Comparison of ENCODE assay signal across 13 cellular contexts in the genomic region with DNA sequence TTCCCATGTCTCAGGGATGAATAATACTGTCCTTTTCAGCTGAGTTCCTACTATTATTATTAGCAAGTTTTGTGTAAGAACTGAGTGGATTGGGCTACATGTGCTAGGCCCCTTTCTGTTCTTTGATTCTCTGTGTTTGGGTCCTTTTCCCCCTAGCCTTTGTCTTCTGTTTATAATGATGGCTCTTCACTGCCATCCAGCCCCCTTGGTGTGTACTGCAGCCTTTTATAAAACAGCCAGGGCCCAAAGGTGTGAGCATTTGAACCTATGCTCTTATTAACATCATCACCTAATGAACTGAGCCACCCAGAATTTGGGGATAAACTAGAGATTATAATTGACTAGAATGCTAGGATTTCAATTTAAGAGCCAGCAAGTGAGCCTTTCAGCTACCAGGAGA. TPM values are rescaled to one million over a fixed set of nuclear protein-coding genes. Genes with fewer than 3 reads are reported as not detected.
DNase-seq lines count a peak whose midpoint lies in the region; ATAC-seq and TF ChIP-seq lines count a peak whose summit lies in the region.
"Had no signal": no experiment of that assay in that cellular context is flagged by ENCODE, and none has a peak within 500 bp of the region (broad histone marks: within the 10 kb centered on the region; RNA-seq: fewer than 3 reads in every experiment).

No MANE protein-coding gene starts in this region.

- no peaks in the 10 kb centered on the region for H4K20me1 ChIP-seq in neural progenitor cell (ENCODE audit: low read depth)
- H4K20me1 ChIP-seq: BLaER1 treated with 17β-estradiol and CSF1 and Interleukin-3, amounts not matched to agents 10 nM and 100 nM had no signal

- no peaks in the 10 kb centered on the region for H3K27me3 ChIP-seq in neural progenitor cell
- H3K27me3 ChIP-seq: BLaER1 treated with 17β-estradiol and CSF1 and Interleukin-3, amounts not matched to agents 10 nM and 100 nM had no signal

- H3K9me3 Mint-ChIP-seq in WTC11 (no peaks in the 10 kb centered on the region), neural progenitor cell (no peaks in the 10 kb centered on the region)
- H3K9me3 Mint-ChIP-seq: activated T-helper 2 cell treated with anti-CD3 and anti-CD28 coated beads, Interferon-gamma antibody, Interleukin-2, Interleukin-4, amounts not matched to agents 10 μg/mL and 5 μg/mL and 100 μg/mL, durations not matched to agents 14 hours and 24 hours and 36 hours had no signal

- POLR2A ChIA-PET in WTC11 (lab: Charles Lee) = no interaction called here

- CTCF ChIA-PET in WTC11 (lab: Charles Lee) = interaction anchor here (0.7 to 2.4 kb wide), 2 partner anchors 165 to 371 kb away, joined by 3 to 5 read pairs; no protein-coding TSS in a partner anchor

- peak overlapping the region; percentile 74 for H2AFZ ChIP-seq in neural progenitor cell (replicated peaks)

- no peak overlapping the region for H3K27ac ChIP-seq in neural progenitor cell
- H3K27ac ChIP-seq: BLaER1 treated with 17β-estradiol and CSF1 and Interleukin-3, amounts not matched to agents 10 nM and 100 nM had no signal

- no peak overlapping the region for H3K27ac Mint-ChIP-seq in WTC11
- H3K27ac Mint-ChIP-seq in neural progenitor cell = no peak overlapping the region
- H3K27ac Mint-ChIP-seq: activated T-helper 2 cell treated with anti-CD3 and anti-CD28 coated beads, Interferon-gamma antibody, Interleukin-2, Interleukin-4, amounts not matched to agents 10 μg/mL and 5 μg/mL and 100 μg/mL, durations not matched to agents 14 hours and 24 hours and 36 hours had no signal

- H3K4me3 Mint-ChIP-seq in WTC11 (no peak overlapping the region), neural progenitor cell (no peak overlapping the region)

- no peaks in the 10 kb centered on the region for H3K79me2 ChIP-seq in neural progenitor cell (ENCODE audit: low read depth)

- no peaks in the 10 kb centered on the region for H3K36me3 ChIP-seq in neural progenitor cell
- H3K36me3 ChIP-seq: BLaER1 treated with 17β-estradiol and CSF1 and Interleukin-3, amounts not matched to agents 10 nM and 100 nM had no signal

- H3K36me3 Mint-ChIP-seq in WTC11 (no peaks in the 10 kb centered on the region), neural progenitor cell (no peaks in the 10 kb centered on the region)

- H3K4me3 ChIP-seq in neural progenitor cell = no peak overlapping the region
- H3K4me3 ChIP-seq: BLaER1 treated with 17β-estradiol and CSF1 and Interleukin-3, amounts not matched to agents 10 nM and 100 nM had no signal

- ATAC-seq in HG03159 (IDR thresholded peaks at IDR 0.05; ENCODE audit: unreplicated experiment) = peak; percentile 54
- ATAC-seq in WTC11 = peak; percentile 83
- ATAC-seq in HG03196 (IDR thresholded peaks at IDR 0.05; ENCODE audit: unreplicated experiment) = no peak

- DNase-seq in NCI-H82 (lab: John Stamatoyannopoulos, UW) (peak; percentile 39), NCI-H82 treated with DMSO at 0.1 percent for 48 hours (lab: John Stamatoyannopoulos, UW; ENCODE audit: unreplicated experiment) (no peak), WTC11 (ENCODE audit: low spot score) (no peak), neural progenitor cell (ENCODE audit: low spot score) (peak; percentile 51), hippocampal formation (lab: John Stamatoyannopoulos, UW) (no peak), Ammon's horn (ENCODE audit: low spot score) (no peak)
- DNase-seq: NCI-H146, substantia nigra had no signal

- TF ChIP-seq CTCF in WTC11 (IDR thresholded peaks at IDR 0.05) (no peak), neural progenitor cell (IDR thresholded peaks at IDR 0.05) (peak; percentile 59)

- no peak overlapping the region for H3K4me2 ChIP-seq in neural progenitor cell
- H3K4me2 ChIP-seq: BLaER1 treated with 17β-estradiol and CSF1 and Interleukin-3, amounts not matched to agents 10 nM and 100 nM had no signal

- no peaks in the 10 kb centered on the region for H3F3A ChIP-seq in neural progenitor cell (ENCODE audit: low read depth)

- H3K4me1 Mint-ChIP-seq in WTC11 (peaks cover 2% of the 10 kb centered on the region; the same call in 1 of the 2 replicates), neural progenitor cell (peaks cover 4% of the 10 kb centered on the region)

- H3K27me3 Mint-ChIP-seq in WTC11 (ENCODE audit: low read depth) (no peaks in the 10 kb centered on the region), neural progenitor cell (ENCODE audit: insufficient read depth, low read depth) (peaks cover 2% of the 10 kb centered on the region)

- no peak overlapping the region for H3K9ac ChIP-seq in neural progenitor cell
- H3K9ac ChIP-seq: BLaER1 treated with 17β-estradiol and CSF1 and Interleukin-3, amounts not matched to agents 10 nM and 100 nM had no signal

- no peaks in the 10 kb centered on the region for H3K4me1 ChIP-seq in neural progenitor cell

- H3K9me3 ChIP-seq in neural progenitor cell (ENCODE audit: low read depth) = no peaks in the 10 kb centered on the region
- H3K9me3 ChIP-seq: BLaER1 treated with 17β-estradiol and CSF1 and Interleukin-3, amounts not matched to agents 10 nM and 100 nM had no signal

TF ChIP-seq in WTC11, 78 proteins besides CTCF, POLR2A, EP300 and RAD21:
- TF ChIP-seq, protein P1, sequence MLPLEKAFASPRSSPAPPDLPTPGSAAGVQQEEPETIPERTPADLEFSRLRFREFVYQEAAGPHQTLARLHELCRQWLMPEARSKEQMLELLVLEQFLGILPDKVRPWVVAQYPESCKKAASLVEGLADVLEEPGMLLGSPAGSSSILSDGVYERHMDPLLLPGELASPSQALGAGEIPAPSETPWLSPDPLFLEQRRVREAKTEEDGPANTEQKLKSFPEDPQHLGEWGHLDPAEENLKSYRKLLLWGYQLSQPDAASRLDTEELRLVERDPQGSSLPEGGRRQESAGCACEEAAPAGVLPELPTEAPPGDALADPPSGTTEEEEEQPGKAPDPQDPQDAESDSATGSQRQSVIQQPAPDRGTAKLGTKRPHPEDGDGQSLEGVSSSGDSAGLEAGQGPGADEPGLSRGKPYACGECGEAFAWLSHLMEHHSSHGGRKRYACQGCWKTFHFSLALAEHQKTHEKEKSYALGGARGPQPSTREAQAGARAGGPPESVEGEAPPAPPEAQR (CRISPR knock-in tag; IDR thresholded peaks at IDR 0.05) = no peak
- no peak for TF ChIP-seq JAZF1 (CRISPR knock-in tag; IDR thresholded peaks at IDR 0.05)
- no peak for TF ChIP-seq ATF2 (CRISPR knock-in tag; IDR thresholded peaks at IDR 0.05; ENCODE audit: borderline replicate concordance, low read depth)
- TF ChIP-seq KAT7 (CRISPR knock-in tag; IDR thresholded peaks at IDR 0.05; ENCODE audit: borderline replicate concordance) = no peak
TF ChIP-seq in WTC11: peak in this region for 0.

RNA-seq across cellular contexts. Expression of gene PLAC8L1, which starts 52.6 kb away (rescaled TPM):
- total RNA-seq in WTC11 (2021) (0.30 to 0.77 TPM (median 0.55 TPM) in 3 replicates), neural progenitor cell (ENCODE audit: low replicate concordance) (0.51 TPM in 1 of 2 replicates, not detected in the other)
- total RNA-seq: lower leg skin had no signal

Comparison
In these comparisons a context has a peak if more than half of its experiments do, and no peak if none do; other contexts are left out.
1. DNase-seq: peak in NCI-H82 (single experiment) and neural progenitor cell (single experiment); none in NCI-H82 treated with DMSO at 0.1 percent for 48 hours (single experiment), WTC11 (single experiment), hippocampal formation (0 of 2) and Ammon's horn (single experiment).